Comparison of ENCODE assay signal across 8 cellular contexts in the genomic region with DNA sequence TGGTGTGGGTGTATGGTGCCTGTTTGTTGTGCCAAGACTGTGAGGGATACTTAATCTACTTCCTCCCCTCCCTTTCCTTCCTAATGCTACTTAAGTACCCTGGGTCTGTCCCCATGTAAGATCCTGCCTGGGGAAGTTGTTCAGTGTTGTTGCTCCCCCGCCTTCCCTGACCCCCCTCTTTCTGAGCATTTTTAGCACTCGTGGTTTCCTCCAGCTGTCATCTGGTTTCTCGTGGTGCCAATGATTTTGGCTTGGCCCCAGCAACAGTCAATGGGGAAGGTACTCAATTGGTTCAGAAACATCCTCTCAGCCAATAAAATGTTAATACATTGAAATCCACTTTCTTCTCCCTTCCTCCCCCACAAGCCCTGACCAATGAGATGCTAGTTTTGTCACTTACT. TPM values are rescaled to one million over a fixed set of nuclear protein-coding genes. Genes with fewer than 3 reads are reported as not detected.
A peak's percentile ranks its signal among the peaks of the same experiment; 100 is the strongest.
DNase-seq lines count a peak whose midpoint lies in the region; ATAC-seq and TF ChIP-seq lines count a peak whose summit lies in the region.

No MANE protein-coding gene starts in this region.

- no TSS peak for BruUV-seq in A673 (replicated peaks; lab: Mats Ljungman, UMichigan)

- peak overlapping the region; percentile 45 for H3K27ac ChIP-seq in A673 (ENCODE audit: low read depth, low read length, poor library complexity, severe bottlenecking)

- DNase-seq in A673 (ENCODE audit: low spot score) (peak; percentile 85), OCI-M1 (lab: John Stamatoyannopoulos, UW) (peak; percentile 78), left cardiac atrium (peak; percentile 88), NCI-H510A treated with DMSO at 0.1 percent for 48 hours (lab: John Stamatoyannopoulos, UW) (no peak)
- DNase-seq in activated gamma-delta T cell treated with anti-CD3 and anti-CD28 coated beads, Interleukin-2, amount 50 U/mL, for 16 hours (ENCODE audit: low read depth), result peak; percentile 67
- peak; percentile 61 to 67 for DNase-seq in stimulated activated CD4-positive, alpha-beta T cell treated with anti-CD3 and anti-CD28 coated beads, Interleukin-2, amount 100 ng/mL, for 24 hours

- no peaks in the 10 kb centered on the region for H3K36me3 ChIP-seq in A673 (ENCODE audit: insufficient read depth, low read length, poor library complexity, severe bottlenecking)

- CTCF ChIA-PET in A673 (lab: Charles Lee), result no interaction called here

- H3K27me3 ChIP-seq in A673 (replicated peaks; ENCODE audit: insufficient read depth, low read depth, low read length, poor library complexity), result no peaks in the 10 kb centered on the region

- POLR2A ChIA-PET in A673 (lab: Charles Lee; ENCODE audit: low non-redundant PET), result no interaction called here

- ATAC-seq in GM18909 (IDR thresholded peaks at IDR 0.05; ENCODE audit: poor library complexity, unreplicated experiment) (peak; percentile 68), HG03108 (IDR thresholded peaks at IDR 0.05; ENCODE audit: unreplicated experiment) (peak; percentile 60), left cardiac atrium (peak; percentile 85 to 93)

- H3K9me3 ChIP-seq in A673 (ENCODE audit: low read depth, low read length, poor library complexity, severe bottlenecking), result no peaks in the 10 kb centered on the region

- no peak for TF ChIP-seq CTCF in A673 (conservative IDR thresholded peaks at IDR 0.05; ENCODE audit: low read depth, low read length)

- no peak overlapping the region for H3K4me3 ChIP-seq in A673 (ENCODE audit: low read depth, low read length, poor library complexity, severe bottlenecking)

- peaks cover 13% of the 10 kb centered on the region for H3K4me1 ChIP-seq in A673 (ENCODE audit: insufficient read depth, low read length, poor library complexity, severe bottlenecking)

- intact Hi-C loops in A673 (cut with micrococcal nuclease; ENCODE audit: unreplicated experiment) (no loop called here), left cardiac atrium (cut with DNase I) (no loop called here)

RNA-seq across cellular contexts. Expression of a gene that starts 8.0 kb away (rescaled TPM):
- total RNA-seq in A673 (2021), result 47.9 and 55.1 TPM in 2 replicates
- total RNA-seq in left cardiac atrium, result 10 to 100 TPM; 19.7 to 25.2 TPM

RNA-seq across cellular contexts. Expression of a gene that starts 13.6 kb away (rescaled TPM):
- total RNA-seq in A673 (2021), result 28.6 and 31.6 TPM in 2 replicates
- total RNA-seq in left cardiac atrium, result 100 to 1,000 TPM in 1 of 2 donors, 10 to 100 TPM in 1; 16.5 to 117 TPM

RNA-seq across cellular contexts. Expression of a gene that starts 16.9 kb away (rescaled TPM):
- total RNA-seq in A673 (2021) (123 and 133 TPM in 2 replicates), left cardiac atrium (100 to 1,000 TPM; 169 to 198 TPM)

RNA-seq across cellular contexts. Expression of a gene that starts 19.1 kb away (rescaled TPM):
- total RNA-seq in A673 (2021) (24.3 and 25.2 TPM in 2 replicates), left cardiac atrium (10 to 100 TPM; 12.7 to 16.3 TPM)

RNA-seq across cellular contexts. Expression of a gene that starts 26.0 kb away (rescaled TPM):
- total RNA-seq in A673 (2021) (46.2 and 51.8 TPM in 2 replicates), left cardiac atrium (10 to 100 TPM; 13.4 to 20.8 TPM)
